Comparison of ENCODE assay signal across 2 cellular contexts in genomic region chr1:36761073-36761472, GRCh38.
TF ChIP-seq lines count a peak whose summit lies in the region.

No MANE protein-coding gene starts in this region.

TF ChIP-seq in IMR-90, 13 proteins besides CTCF, POLR2A, EP300 and RAD21 (continued from another document):
- TF ChIP-seq, protein P1, sequence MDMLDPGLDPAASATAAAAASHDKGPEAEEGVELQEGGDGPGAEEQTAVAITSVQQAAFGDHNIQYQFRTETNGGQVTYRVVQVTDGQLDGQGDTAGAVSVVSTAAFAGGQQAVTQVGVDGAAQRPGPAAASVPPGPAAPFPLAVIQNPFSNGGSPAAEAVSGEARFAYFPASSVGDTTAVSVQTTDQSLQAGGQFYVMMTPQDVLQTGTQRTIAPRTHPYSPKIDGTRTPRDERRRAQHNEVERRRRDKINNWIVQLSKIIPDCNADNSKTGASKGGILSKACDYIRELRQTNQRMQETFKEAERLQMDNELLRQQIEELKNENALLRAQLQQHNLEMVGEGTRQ (IDR thresholded peaks at IDR 0.05; ENCODE audit: low read depth, low read length), result no peak
- TF ChIP-seq BHLHE40 (IDR thresholded peaks at IDR 0.05; ENCODE audit: low read depth, low read length) (no peak), MAZ (IDR thresholded peaks at IDR 0.05; ENCODE audit: borderline replicate concordance, low read depth, low read length) (no peak), CEBPB (IDR thresholded peaks at IDR 0.05; ENCODE audit: low read depth, low read length) (no peak), CHD1 (IDR thresholded peaks at IDR 0.05; ENCODE audit: low read depth, low read length) (no peak), NFE2L2 (IDR thresholded peaks at IDR 0.05; ENCODE audit: low read depth, low read length) (no peak)
- TF ChIP-seq, protein P2, sequence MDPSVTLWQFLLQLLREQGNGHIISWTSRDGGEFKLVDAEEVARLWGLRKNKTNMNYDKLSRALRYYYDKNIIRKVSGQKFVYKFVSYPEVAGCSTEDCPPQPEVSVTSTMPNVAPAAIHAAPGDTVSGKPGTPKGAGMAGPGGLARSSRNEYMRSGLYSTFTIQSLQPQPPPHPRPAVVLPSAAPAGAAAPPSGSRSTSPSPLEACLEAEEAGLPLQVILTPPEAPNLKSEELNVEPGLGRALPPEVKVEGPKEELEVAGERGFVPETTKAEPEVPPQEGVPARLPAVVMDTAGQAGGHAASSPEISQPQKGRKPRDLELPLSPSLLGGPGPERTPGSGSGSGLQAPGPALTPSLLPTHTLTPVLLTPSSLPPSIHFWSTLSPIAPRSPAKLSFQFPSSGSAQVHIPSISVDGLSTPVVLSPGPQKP (IDR thresholded peaks at IDR 0.05; ENCODE audit: borderline replicate concordance, low read depth, low read length), result no peak

TF ChIP-seq in endothelial cell of umbilical vein, 7 proteins besides CTCF, POLR2A, EP300 and RAD21 (continued from another document):
- peak; percentile 19 for TF ChIP-seq JUN (IDR thresholded peaks at IDR 0.05; ENCODE audit: borderline replicate concordance, insufficient read depth, insufficient read length, low read depth)
- peak; percentile 49 for TF ChIP-seq POLR2AphosphoS5 (IDR thresholded peaks at IDR 0.05; ENCODE audit: insufficient read depth, low read depth, low read length)
- no peak for TF ChIP-seq GATA2 (IDR thresholded peaks at IDR 0.05; ENCODE audit: insufficient read depth, insufficient read length, low read depth, low read length)
- no peak for TF ChIP-seq FOS (IDR thresholded peaks at IDR 0.05; ENCODE audit: borderline replicate concordance, insufficient read depth, low read length)
- TF ChIP-seq, protein P3, sequence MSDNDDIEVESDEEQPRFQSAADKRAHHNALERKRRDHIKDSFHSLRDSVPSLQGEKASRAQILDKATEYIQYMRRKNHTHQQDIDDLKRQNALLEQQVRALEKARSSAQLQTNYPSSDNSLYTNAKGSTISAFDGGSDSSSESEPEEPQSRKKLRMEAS (IDR thresholded peaks at IDR 0.05; ENCODE audit: insufficient read depth, insufficient read length), result no peak
